In genomic region chr20:49448917-49449316, GRCh38 we compare ENCODE assay signal across 18 cellular contexts. TPM values are rescaled to one million over a fixed set of nuclear protein-coding genes. Genes with fewer than 3 reads are reported as not detected.
DNase-seq lines count a peak whose midpoint lies in the region; TF ChIP-seq lines count a peak whose summit lies in the region.
"Had no signal": no experiment of that assay in that cellular context is flagged by ENCODE, and none has a peak within 500 bp of the region (broad histone marks: within the 10 kb centered on the region; RNA-seq: fewer than 3 reads in every experiment).

No MANE protein-coding gene starts in this region.

- DNase-seq in Calu3 (peak; percentile 10), HT-29 (ENCODE audit: low spot score) (peak; percentile 44), SW480 (ENCODE audit: low spot score) (peak; percentile 64), HuH-7 (ENCODE audit: low spot score) (no peak), Peyer's patch (no peak), amygdala (lab: John Stamatoyannopoulos, UW) (no peak)
- DNase-seq: activated B cell treated with CpG ODN at 0.5 μM for 24 hours; activated CD4-positive, alpha-beta memory T cell treated with anti-CD3 and anti-CD28 coated beads, Interleukin-2, amount 10 ng/mL, durations not matched to agents 7 days and 5 days; activated naive CD4-positive, alpha-beta T cell treated with anti-CD3 and anti-CD28 coated beads, Interleukin-2, amount 10 ng/mL, durations not matched to agents 7 days and 5 days; effector CD4-positive, alpha-beta T cell; glutamatergic neuron; KG1; NCI-H1092 treated with DMSO at 0.1 percent for 48 hours; NCI-H2081 treated with DMSO at 0.1 percent for 48 hours; PC-3; retina had no signal

- H3K36me3 ChIP-seq in muscle layer of colon (ENCODE audit: insufficient read depth, low read length) (no peaks in the 10 kb centered on the region), Peyer's patch (no peaks in the 10 kb centered on the region)
- H3K36me3 ChIP-seq: SJSA1 had no signal

- H3K27ac ChIP-seq in muscle layer of colon (ENCODE audit: low read depth, low read length) (peak overlapping the region; percentile 90), Peyer's patch (peak overlapping the region in 1 of 4 donors; percentile 73)
- H3K27ac ChIP-seq: SJSA1 had no signal

- H3K9me3 Mint-ChIP-seq in Calu3 (ENCODE audit: low read depth, unreplicated experiment), result no peaks in the 10 kb centered on the region
- H3K9me3 Mint-ChIP-seq: activated B cell treated with CpG ODN at 0.5 μM for 24 hours; activated CD4-positive, alpha-beta memory T cell treated with anti-CD3 and anti-CD28 coated beads, Interleukin-2, amount 10 ng/mL, durations not matched to agents 7 days and 5 days; activated naive CD4-positive, alpha-beta T cell treated with anti-CD3 and anti-CD28 coated beads, Interleukin-2, amount 10 ng/mL, durations not matched to agents 7 days and 5 days had no signal

- TF ChIP-seq CTCF in Calu3 (IDR thresholded peaks at IDR 0.05; ENCODE audit: unreplicated experiment) (no peak), Peyer's patch (IDR thresholded peaks at IDR 0.05) (no peak)

- CTCF ChIA-PET in Calu3 (lab: Charles Lee), result interaction anchor here (0.7 to 1.2 kb wide), 3 partner anchors 14 to 257 kb away, joined by 3 read pairs; no protein-coding TSS in a partner anchor

- H3K27me3 Mint-ChIP-seq in Calu3 (ENCODE audit: unreplicated experiment), result peaks cover 90% of the 10 kb centered on the region

- H3K4me3 ChIP-seq in muscle layer of colon (ENCODE audit: low read depth in 1 of 2, low read length in 2 of 2), result no peak overlapping the region
- H3K4me3 ChIP-seq in Peyer's patch, result no peak overlapping the region
- H3K4me3 ChIP-seq: SJSA1 had no signal

- intact Hi-C loops in Calu3 (cut with micrococcal nuclease; ENCODE audit: unreplicated experiment), result no loop called here

- H3K9ac ChIP-seq in muscle layer of colon (ENCODE audit: low read length), result no peak overlapping the region

- no peak overlapping the region for H3K27ac Mint-ChIP-seq in Calu3 (ENCODE audit: unreplicated experiment)
- H3K27ac Mint-ChIP-seq: activated B cell treated with CpG ODN at 0.5 μM for 24 hours; activated CD4-positive, alpha-beta memory T cell treated with anti-CD3 and anti-CD28 coated beads, Interleukin-2, amount 10 ng/mL, durations not matched to agents 7 days and 5 days; activated naive CD4-positive, alpha-beta T cell treated with anti-CD3 and anti-CD28 coated beads, Interleukin-2, amount 10 ng/mL, durations not matched to agents 7 days and 5 days had no signal

- peaks cover 73% of the 10 kb centered on the region for H3K4me1 ChIP-seq in muscle layer of colon (ENCODE audit: insufficient read depth, low read length)
- peaks cover 0 to 4% (median 0%) of the 10 kb centered on the region in 4 donors for H3K4me1 ChIP-seq in Peyer's patch
- H3K4me1 ChIP-seq: SJSA1 had no signal

- no peaks in the 10 kb centered on the region for H3K27me3 ChIP-seq in muscle layer of colon (ENCODE audit: control insufficient read depth in 1 of 2, insufficient read depth in 2 of 2, low read length in 2 of 2)
- no peaks in the 10 kb centered on the region for H3K27me3 ChIP-seq in Peyer's patch
- H3K27me3 ChIP-seq: SJSA1 had no signal

- H3K9me3 ChIP-seq in muscle layer of colon (ENCODE audit: low read length), result no peaks in the 10 kb centered on the region
- H3K9me3 ChIP-seq in Peyer's patch, result no peaks in the 10 kb centered on the region
- H3K9me3 ChIP-seq: SJSA1 had no signal

- no peak for TF ChIP-seq POLR2A in Peyer's patch (IDR thresholded peaks at IDR 0.05)

- no peaks in the 10 kb centered on the region for H3K36me3 Mint-ChIP-seq in Calu3 (ENCODE audit: insufficient read depth, unreplicated experiment)
- H3K36me3 Mint-ChIP-seq: activated naive CD4-positive, alpha-beta T cell treated with anti-CD3 and anti-CD28 coated beads, Interleukin-2, amount 10 ng/mL, durations not matched to agents 7 days and 5 days had no signal

- BruUV-seq in Calu3 (replicated peaks; lab: Mats Ljungman, UMichigan), result no TSS peak

- H3K4me1 Mint-ChIP-seq in Calu3 (ENCODE audit: low read depth, unreplicated experiment), result peaks cover 8% of the 10 kb centered on the region
- H3K4me1 Mint-ChIP-seq: activated B cell treated with CpG ODN at 0.5 μM for 24 hours; activated CD4-positive, alpha-beta memory T cell treated with anti-CD3 and anti-CD28 coated beads, Interleukin-2, amount 10 ng/mL, durations not matched to agents 7 days and 5 days; activated naive CD4-positive, alpha-beta T cell treated with anti-CD3 and anti-CD28 coated beads, Interleukin-2, amount 10 ng/mL, durations not matched to agents 7 days and 5 days had no signal

- H3K4me3 Mint-ChIP-seq in Calu3 (ENCODE audit: low read depth, unreplicated experiment), result no peak overlapping the region
- H3K4me3 Mint-ChIP-seq: activated B cell treated with CpG ODN at 0.5 μM for 24 hours; activated CD4-positive, alpha-beta memory T cell treated with anti-CD3 and anti-CD28 coated beads, Interleukin-2, amount 10 ng/mL, durations not matched to agents 7 days and 5 days; activated naive CD4-positive, alpha-beta T cell treated with anti-CD3 and anti-CD28 coated beads, Interleukin-2, amount 10 ng/mL, durations not matched to agents 7 days and 5 days had no signal

RNA-seq across cellular contexts. Expression of gene KCNB1, which starts 33.6 kb away (rescaled TPM):
- total RNA-seq in Calu3 (2022) (not detected in 2 replicates), Peyer's patch (under 1 TPM; 0.35 to 0.85 (median 0.61) TPM)
- not detected in 2 replicates for total RNA-seq in HT-29 (2014; rRNA removed; shearing (Covaris generic))
- total RNA-seq: activated B cell treated with CpG ODN at 0.5 μM for 24 hours had no signal

Comparison
In these comparisons a context has a peak if more than half of its experiments do, and no peak if none do; other contexts are left out.
1. DNase-seq: peak in Calu3 (single experiment), HT-29 (single experiment) and SW480 (single experiment); none in HuH-7 (single experiment), Peyer's patch (0 of 3) and amygdala (0 of 56).